ENCODE assay signal across 8 cellular contexts in the genomic region with DNA sequence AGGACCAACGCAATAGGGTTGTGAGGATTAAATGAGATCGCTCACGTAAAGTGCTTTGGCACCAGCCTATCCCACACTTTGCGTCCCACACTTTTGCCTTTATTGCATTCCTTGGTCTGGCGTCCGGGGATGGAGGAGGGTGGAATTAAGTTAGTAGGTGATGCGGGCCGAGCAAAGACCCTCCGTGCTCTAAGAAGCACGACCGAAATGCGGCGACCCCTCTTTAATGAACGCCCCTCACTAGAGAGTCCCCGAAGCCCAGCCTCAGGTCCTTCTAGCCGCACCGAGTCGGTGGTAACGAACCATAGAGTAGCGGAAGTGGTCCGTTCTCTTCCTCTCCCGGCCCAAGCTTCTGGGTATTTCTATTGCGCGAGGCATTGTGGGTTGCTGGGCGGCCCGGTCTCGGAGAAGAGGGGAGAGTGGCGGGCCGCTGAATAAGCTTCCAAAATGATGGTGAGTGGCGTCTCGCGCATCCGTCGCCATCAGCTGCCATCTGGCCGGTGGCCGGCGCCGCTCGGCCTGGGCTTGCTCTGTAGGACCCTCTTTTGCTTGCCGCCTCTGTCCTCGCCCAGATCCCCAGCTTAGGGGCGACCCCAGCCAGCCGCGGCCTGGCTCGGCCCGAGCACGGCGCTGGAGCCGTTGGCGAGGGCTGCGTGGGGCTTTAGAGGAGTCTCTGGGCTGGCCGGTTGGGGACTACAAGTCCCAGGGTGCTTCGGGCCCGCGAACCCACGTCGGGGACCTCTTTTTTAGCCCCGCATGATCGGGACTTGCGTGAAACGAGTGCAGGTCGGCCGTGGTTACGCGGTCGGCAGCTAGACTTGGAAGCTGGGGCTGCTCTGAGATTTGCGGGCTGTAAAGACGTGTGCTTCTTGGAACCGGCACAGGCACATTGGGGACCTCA.
DNase-seq lines count a peak whose midpoint lies in the region; ATAC-seq and TF ChIP-seq lines count a peak whose summit lies in the region.

A gene (plus strand): TSS at position 377 of the 901 bp plus-strand sequence. CDS start 71 bp downstream, at position 448.

- H3K27me3 Mint-ChIP-seq in activated naive CD4-positive, alpha-beta T cell treated with anti-CD3 and anti-CD28 coated beads, Interleukin-2, amount 10 ng/mL, durations not matched to agents 7 days and 5 days, result no peaks in the 10 kb centered on the region

- peak within 1 kb of the TSS; percentile 93 for H3K27ac Mint-ChIP-seq in activated naive CD4-positive, alpha-beta T cell treated with anti-CD3 and anti-CD28 coated beads, Interleukin-2, amount 10 ng/mL, durations not matched to agents 7 days and 5 days

- H3K4me1 Mint-ChIP-seq in activated naive CD4-positive, alpha-beta T cell treated with anti-CD3 and anti-CD28 coated beads, Interleukin-2, amount 10 ng/mL, durations not matched to agents 7 days and 5 days, result peaks cover 48% of the 10 kb centered on the region

- H3K4me3 ChIP-seq in GM06990 (replicated peaks; ENCODE audit: low read depth, low read length), result peak within 1 kb of the TSS; percentile 97
- H3K4me3 ChIP-seq in SK-N-MC, result peak within 1 kb of the TSS; percentile 94

- no peak for TF ChIP-seq CTCF in GM06990 (IDR thresholded peaks at IDR 0.05; ENCODE audit: insufficient read depth, low read length, poor library complexity, severe bottlenecking)

- peak within 1 kb of the TSS; percentile 89 for H3K27ac ChIP-seq in SK-N-MC

- H3K27me3 ChIP-seq in GM06990 (replicated peaks; ENCODE audit: control insufficient read depth, insufficient read depth, low read length), result no peaks in the 10 kb centered on the region

- CTCF ChIA-PET in activated naive CD4-positive, alpha-beta T cell treated with anti-CD3 and anti-CD28 coated beads, Interleukin-2, amount 10 ng/mL, durations not matched to agents 7 days and 5 days (lab: Charles Lee), result interaction anchor here (1.9 to 3.6 kb wide), 2 partner anchors 22 to 56 kb away, joined by 9 to 18 read pairs; no protein-coding TSS in a partner anchor

- no peaks in the 10 kb centered on the region for H3K9me3 ChIP-seq in SK-N-MC (ENCODE audit: low read depth, low read length)

- peak; percentile 62 for ATAC-seq in HG02571 (IDR thresholded peaks at IDR 0.05; ENCODE audit: unreplicated experiment)

- H3K9ac ChIP-seq in SK-N-MC (ENCODE audit: insufficient read length), result peak within 1 kb of the TSS; percentile 99

- H3K4me3 Mint-ChIP-seq in activated naive CD4-positive, alpha-beta T cell treated with anti-CD3 and anti-CD28 coated beads, Interleukin-2, amount 10 ng/mL, durations not matched to agents 7 days and 5 days, result peak within 1 kb of the TSS; percentile 92

- H3K9me3 Mint-ChIP-seq in activated naive CD4-positive, alpha-beta T cell treated with anti-CD3 and anti-CD28 coated beads, Interleukin-2, amount 10 ng/mL, durations not matched to agents 7 days and 5 days, result no peaks in the 10 kb centered on the region

- DNase-seq in GM06990 (ENCODE audit: extremely low read depth, insufficient read length), result peak; percentile 85
- peak; percentile 64 for DNase-seq in NCI-H1048 (lab: John Stamatoyannopoulos, UW)
- DNase-seq in SK-N-MC (ENCODE audit: low read depth, low spot score), result peak; percentile 84
- peak; percentile 93 for DNase-seq in activated naive CD4-positive, alpha-beta T cell treated with anti-CD3 and anti-CD28 coated beads, Interleukin-2, amount 10 ng/mL, durations not matched to agents 7 days and 5 days
- DNase-seq in germinal center (ENCODE audit: low spot score), result peak; percentile 90
- peak; percentile 68 to 96 (median 90) for DNase-seq in nucleus accumbens (lab: John Stamatoyannopoulos, UW)
- peak; percentile 98 for DNase-seq in superior temporal gyrus (ENCODE audit: extremely low spot score)

- peaks cover 11% of the 10 kb centered on the region for H3K36me3 Mint-ChIP-seq in activated naive CD4-positive, alpha-beta T cell treated with anti-CD3 and anti-CD28 coated beads, Interleukin-2, amount 10 ng/mL, durations not matched to agents 7 days and 5 days

- H3K36me3 ChIP-seq in GM06990 (ENCODE audit: control insufficient read depth, insufficient read depth, low read length), result peaks cover 5% of the 10 kb centered on the region; the same call in 1 of the 2 replicates
- peaks cover 36% of the 10 kb centered on the region for H3K36me3 ChIP-seq in SK-N-MC (ENCODE audit: insufficient read depth, low read length)

Comparison
In these comparisons a context has a peak if more than half of its experiments do, and no peak if none do; other contexts are left out.
1. Peak in every context shown above with its lines: DNase-seq, ATAC-seq, H3K4me3 ChIP-seq and H3K27ac ChIP-seq.